In the genomic region with DNA sequence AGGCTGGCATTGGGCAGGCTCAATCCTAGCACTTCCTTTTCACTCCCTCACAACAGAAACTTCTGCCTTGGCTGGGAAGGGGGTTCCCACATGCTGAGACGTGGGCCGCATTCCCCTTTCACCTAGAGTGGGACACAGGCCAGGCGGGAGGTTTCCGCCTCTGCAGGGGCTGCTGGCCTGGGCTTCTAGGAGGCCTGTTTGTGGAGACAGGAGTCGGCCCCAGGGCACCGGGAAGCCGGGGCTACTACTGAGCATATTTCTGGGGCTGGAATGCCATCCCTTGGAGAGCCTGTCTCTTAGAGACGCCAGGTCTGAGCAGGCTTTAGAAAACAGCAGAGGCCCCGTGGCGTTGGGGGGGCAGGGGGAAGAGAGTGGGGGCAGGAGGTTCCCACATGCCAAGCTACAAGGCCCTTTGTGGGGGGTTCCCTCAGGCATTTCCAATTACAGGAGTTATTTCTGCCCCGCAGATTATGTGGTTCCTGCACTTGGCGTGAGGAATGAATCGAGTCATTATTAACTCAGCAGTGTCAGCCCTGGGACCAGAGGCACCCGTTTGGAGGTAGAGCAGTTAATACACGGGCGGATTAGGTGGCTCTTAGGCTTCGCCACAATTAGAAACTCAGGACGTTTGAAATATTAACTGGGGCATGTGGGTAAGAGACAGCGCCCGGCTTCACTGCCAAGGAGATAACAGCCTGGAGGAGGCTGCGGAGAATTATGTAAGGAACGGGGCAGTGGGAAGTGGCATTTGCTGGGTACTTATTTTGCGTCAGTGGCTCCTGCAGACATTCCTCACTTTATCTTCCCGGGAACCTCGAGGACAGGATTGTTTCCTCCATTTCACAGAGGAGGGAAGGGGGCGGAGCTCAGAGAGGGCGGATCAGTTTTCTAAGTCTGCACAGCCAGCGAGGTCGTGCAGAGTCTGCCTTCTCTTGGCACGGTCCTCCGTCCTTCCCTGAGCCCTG, we compare ENCODE assay signal across 10 cellular contexts.
DNase-seq lines count a peak whose midpoint lies in the region; ATAC-seq, FAIRE-seq and TF ChIP-seq lines count a peak whose summit lies in the region.
"Had no signal": no experiment of that assay in that cellular context is flagged by ENCODE, and none has a peak within 500 bp of the region (broad histone marks: within the 10 kb centered on the region; RNA-seq: fewer than 3 reads in every experiment).

No MANE protein-coding gene starts in this region.

- H3K9me3 Mint-ChIP-seq in osteocyte (ENCODE audit: unreplicated experiment) = no peaks in the 10 kb centered on the region
- H3K9me3 Mint-ChIP-seq: natural killer cell had no signal

- no peaks in the 10 kb centered on the region for H3K27me3 ChIP-seq in brain microvascular endothelial cell (replicated peaks)
- H3K27me3 ChIP-seq in hepatocyte = no peaks in the 10 kb centered on the region

- in situ Hi-C loops in brain microvascular endothelial cell (cut with HindIII; ENCODE audit: low pct_ligation_motif_present, low sequenced_read_pairs) = no loop called here

- H3K4me1 Mint-ChIP-seq in osteocyte (ENCODE audit: unreplicated experiment) = peaks cover 19% of the 10 kb centered on the region
- H3K4me1 Mint-ChIP-seq: natural killer cell had no signal

- TF ChIP-seq CTCF in brain microvascular endothelial cell (IDR thresholded peaks at IDR 0.05; ENCODE audit: low read depth, low read length, missing control alignments) = no peak
- no peak for TF ChIP-seq CTCF in hepatocyte (IDR thresholded peaks at IDR 0.05; ENCODE audit: poor library complexity)
- no peak for TF ChIP-seq CTCF in osteocyte (IDR thresholded peaks at IDR 0.05)

- H3K27ac ChIP-seq in brain microvascular endothelial cell = no peak overlapping the region
- H3K27ac ChIP-seq in hepatocyte = no peak overlapping the region

- no peaks in the 10 kb centered on the region for H3K9me2 ChIP-seq in hepatocyte (replicated peaks; ENCODE audit: insufficient read depth)

- no peaks in the 10 kb centered on the region for H3K79me2 ChIP-seq in hepatocyte

- peak overlapping the region; percentile 62 for H3K4me3 Mint-ChIP-seq in osteocyte (ENCODE audit: unreplicated experiment)
- H3K4me3 Mint-ChIP-seq: natural killer cell had no signal

- FAIRE-seq in GM19239 (lab: Jason Lieb, UNC) = no peak

- H3K36me3 ChIP-seq in brain microvascular endothelial cell (replicated peaks) (no peaks in the 10 kb centered on the region), hepatocyte (replicated peaks; ENCODE audit: insufficient read depth, low read depth) (no peaks in the 10 kb centered on the region)

- H3K4me1 ChIP-seq in hepatocyte (ENCODE audit: insufficient read depth) = no peaks in the 10 kb centered on the region

- no peak for ATAC-seq in GM18909 (IDR thresholded peaks at IDR 0.05; ENCODE audit: poor library complexity, unreplicated experiment)
- ATAC-seq in HG02763 (IDR thresholded peaks at IDR 0.05; ENCODE audit: unreplicated experiment) = no peak
- ATAC-seq: natural killer cell had no signal

- peaks cover 6% of the 10 kb centered on the region for H3K27me3 Mint-ChIP-seq in osteocyte (ENCODE audit: unreplicated experiment)

- no peaks in the 10 kb centered on the region for H3K9me3 ChIP-seq in hepatocyte (ENCODE audit: low read depth)

- peak overlapping the region; percentile 56 for H3K4me2 ChIP-seq in hepatocyte

- H2AFZ ChIP-seq in hepatocyte = no peak overlapping the region

- H3K36me3 Mint-ChIP-seq in osteocyte (ENCODE audit: unreplicated experiment) = no peaks in the 10 kb centered on the region
- H3K36me3 Mint-ChIP-seq: natural killer cell had no signal

- H4K20me1 ChIP-seq in hepatocyte (ENCODE audit: insufficient read depth, poor library complexity, severe bottlenecking) = no peaks in the 10 kb centered on the region

- 51% methylated on average over 30 of the region's 31 CpGs for WGBS in hepatocyte (ENCODE audit: low lambda C conversion rate, missing lambda C conversion rate)

- peak overlapping the region; percentile 59 for H3K27ac Mint-ChIP-seq in osteocyte (ENCODE audit: unreplicated experiment)
- H3K27ac Mint-ChIP-seq: natural killer cell had no signal

- DNase-seq in D341Med (ENCODE audit: low spot score) = peak; percentile 31
- DNase-seq in brain microvascular endothelial cell = peak; percentile 4
- DNase-seq in hepatocyte (ENCODE audit: low spot score) = peak; percentile 30
- peak; percentile 84 for DNase-seq in osteocyte (ENCODE audit: extremely low spot score, unreplicated experiment)
- DNase-seq in GM19239 (ENCODE audit: insufficient read length, low spot score) = no peak
- no peak for DNase-seq in activated T-cell treated with anti-CD3 and anti-CD28 coated beads, Interleukin-2, amount 50 U/mL, for 1 hour
- DNase-seq: natural killer cell, T-helper 1 cell had no signal

- H3K4me3 ChIP-seq in brain microvascular endothelial cell (ENCODE audit: low read depth, low read length) (no peak overlapping the region), hepatocyte (no peak overlapping the region)

Comparison
In these comparisons a context has a peak if more than half of its experiments do, and no peak if none do; other contexts are left out.
1. DNase-seq: peak in D341Med (single experiment), brain microvascular endothelial cell (single experiment), hepatocyte (single experiment) and osteocyte (single experiment); none in GM19239 (single experiment) and activated T-cell treated with anti-CD3 and anti-CD28 coated beads, Interleukin-2, amount 50 U/mL, for 1 hour (single experiment).